ENCODE assay signal across 21 cellular contexts in genomic region chr4:15143551-15143950, GRCh38.
"Had no signal": no experiment of that assay in that cellular context is flagged by ENCODE, and none has a peak within 500 bp of the region (broad histone marks: within the 10 kb centered on the region; RNA-seq: fewer than 3 reads in every experiment).

No MANE protein-coding gene starts in this region.

- H3K4me3 ChIP-seq: esophagus squamous epithelium, hepatocyte, psoas muscle, spleen, testis, tibial nerve, upper lobe of right lung, vagina had no signal

- H3K36me3 Mint-ChIP-seq: naive thymus-derived CD4-positive, alpha-beta T cell had no signal

- DNase-seq: esophagus squamous epithelium; kidney; left colon; mammary epithelial cell; naive thymus-derived CD4-positive, alpha-beta T cell; nephron progenitor cell; psoas muscle; retina; spleen; stimulated activated CD4-positive, alpha-beta T cell treated with anti-CD3 and anti-CD28 coated beads, Interleukin-15, amount 100 ng/mL, for 24 hours; stimulated activated CD4-positive, alpha-beta T cell treated with anti-CD3 and anti-CD28 coated beads, Interleukin-1b, Interleukin-23, amount 100 ng/mL, for 48 hours; stimulated activated CD4-positive, alpha-beta T cell treated with anti-CD3 and anti-CD28 coated beads, Interleukin-4, amount 100 ng/mL, for 4 hours; stimulated activated naive CD4-positive, alpha-beta T cell treated with Interleukin-2 at 50 U/mL for 16 hours; testis; upper lobe of right lung had no signal

- H3K4me3 Mint-ChIP-seq: dendritic cell treated with granulocyte-macrophage colony-stimulating factor and Interleukin-4, amounts not matched to agents 40 ng/mL and 50 ng/mL, for 4 days; naive thymus-derived CD4-positive, alpha-beta T cell; nephron progenitor cell had no signal

- H3K36me3 ChIP-seq: esophagus squamous epithelium, spleen, tibial nerve, upper lobe of right lung, vagina had no signal

- H3K9me3 Mint-ChIP-seq: dendritic cell treated with granulocyte-macrophage colony-stimulating factor and Interleukin-4, amounts not matched to agents 40 ng/mL and 50 ng/mL, for 4 days had no signal

- H2AFZ ChIP-seq: hepatocyte had no signal

- H3K4me1 ChIP-seq: psoas muscle, spleen, upper lobe of right lung, vagina had no signal

- H3K27me3 ChIP-seq: esophagus squamous epithelium, hepatocyte, spleen, testis, tibial nerve, upper lobe of right lung, vagina had no signal

- H3K27ac ChIP-seq: esophagus squamous epithelium, hepatocyte, psoas muscle, spleen, testis, tibial nerve, upper lobe of right lung, vagina had no signal

- ATAC-seq: left colon; naive thymus-derived CD4-positive, alpha-beta T cell; psoas muscle; sciatic nerve; upper lobe of right lung had no signal

- H3K27me3 Mint-ChIP-seq: dendritic cell treated with granulocyte-macrophage colony-stimulating factor and Interleukin-4, amounts not matched to agents 40 ng/mL and 50 ng/mL, for 4 days had no signal

- H3K79me2 ChIP-seq: hepatocyte had no signal

- H3K9me3 ChIP-seq: psoas muscle, testis, tibial nerve, upper lobe of right lung, vagina had no signal

- H3K27ac Mint-ChIP-seq: dendritic cell treated with granulocyte-macrophage colony-stimulating factor and Interleukin-4, amounts not matched to agents 40 ng/mL and 50 ng/mL, for 4 days; naive thymus-derived CD4-positive, alpha-beta T cell; nephron progenitor cell had no signal

- H3K4me2 ChIP-seq: hepatocyte had no signal

- FAIRE-seq: colon, kidney had no signal

- H3K4me1 Mint-ChIP-seq: naive thymus-derived CD4-positive, alpha-beta T cell had no signal
